In genomic region chr1:150558328-150558727, GRCh38 we compare ENCODE assay signal across 1 cellular context.
TF ChIP-seq lines count a peak whose summit lies in the region.

No MANE protein-coding gene starts in this region.

TF ChIP-seq in WTC11, 78 proteins besides CTCF, POLR2A, EP300 and RAD21 (continued from another document):
- no peak for TF ChIP-seq ARID4B (CRISPR knock-in tag; IDR thresholded peaks at IDR 0.05; ENCODE audit: borderline replicate concordance)
- no peak for TF ChIP-seq ZNF219 (CRISPR knock-in tag; IDR thresholded peaks at IDR 0.05; ENCODE audit: borderline replicate concordance)
- TF ChIP-seq ZNF671 (CRISPR knock-in tag; IDR thresholded peaks at IDR 0.05): no peak
- no peak for TF ChIP-seq NFYB (CRISPR knock-in tag; conservative IDR thresholded peaks at IDR 0.05; ENCODE audit: low read depth)
- no peak for TF ChIP-seq RORB (CRISPR knock-in tag; IDR thresholded peaks at IDR 0.05)
- TF ChIP-seq ESRRA (CRISPR knock-in tag; IDR thresholded peaks at IDR 0.05; ENCODE audit: borderline replicate concordance): no peak
- TF ChIP-seq GTF2I (CRISPR knock-in tag; conservative IDR thresholded peaks at IDR 0.05): no peak
- no peak for TF ChIP-seq PREB (CRISPR knock-in tag; IDR thresholded peaks at IDR 0.05; ENCODE audit: borderline replicate concordance)
- no peak for TF ChIP-seq ZNF416 (CRISPR knock-in tag; IDR thresholded peaks at IDR 0.05)
- TF ChIP-seq ATF6 (CRISPR knock-in tag; IDR thresholded peaks at IDR 0.05): no peak
- TF ChIP-seq MXD4 (CRISPR knock-in tag; IDR thresholded peaks at IDR 0.05; ENCODE audit: borderline replicate concordance): no peak
- no peak for TF ChIP-seq ZNF425 (CRISPR knock-in tag; conservative IDR thresholded peaks at IDR 0.05)
- no peak for TF ChIP-seq TEAD4 (CRISPR knock-in tag; IDR thresholded peaks at IDR 0.05)
- no peak for TF ChIP-seq OVOL2 (CRISPR knock-in tag; IDR thresholded peaks at IDR 0.05; ENCODE audit: borderline replicate concordance)
TF ChIP-seq in WTC11: peak in this region for 0.
